10 cellular contexts compared by ENCODE assay signal in the genomic region with DNA sequence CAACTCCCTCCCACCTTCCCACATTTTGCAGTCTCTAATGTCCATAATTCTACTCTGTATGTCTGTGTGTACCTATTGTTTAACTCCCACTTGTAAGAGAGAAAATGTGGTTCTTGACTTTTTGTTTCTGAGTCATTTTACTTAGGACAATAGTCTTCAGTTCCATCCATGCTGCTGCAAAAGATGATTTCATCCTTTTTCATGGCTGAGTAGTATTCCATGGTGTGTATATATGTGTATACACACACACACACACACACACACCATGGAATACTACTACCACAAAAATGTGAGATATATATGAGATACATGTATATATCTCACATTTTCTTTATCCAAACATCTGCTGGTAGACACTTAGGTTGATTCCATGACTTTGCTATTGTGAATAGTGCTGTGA.
"Had no signal": no experiment of that assay in that cellular context is flagged by ENCODE, and none has a peak within 500 bp of the region (broad histone marks: within the 10 kb centered on the region; RNA-seq: fewer than 3 reads in every experiment).

No MANE protein-coding gene starts in this region.

- H3K4me2 ChIP-seq: GM23338 had no signal

- DNase-seq: GM23248, GOT3, H7, H9, HCEC 1CT, HFFc6 had no signal

- ATAC-seq: GM23338, HCT116 had no signal

- H3K9ac ChIP-seq: GM23248 had no signal

- FAIRE-seq: H54 had no signal

- H3K4me1 ChIP-seq: HAP-1 had no signal

- H2AFZ ChIP-seq: GM23248, GM23338 had no signal

- H3K9me3 ChIP-seq: HAP-1 had no signal

- H3K4me3 ChIP-seq: GM23248, GM23338, HAP-1 had no signal

- H3K36me3 ChIP-seq: HAP-1 had no signal

- H3K27ac ChIP-seq: GM23248 had no signal
